ENCODE assay signal across 1 cellular context in the genomic region with DNA sequence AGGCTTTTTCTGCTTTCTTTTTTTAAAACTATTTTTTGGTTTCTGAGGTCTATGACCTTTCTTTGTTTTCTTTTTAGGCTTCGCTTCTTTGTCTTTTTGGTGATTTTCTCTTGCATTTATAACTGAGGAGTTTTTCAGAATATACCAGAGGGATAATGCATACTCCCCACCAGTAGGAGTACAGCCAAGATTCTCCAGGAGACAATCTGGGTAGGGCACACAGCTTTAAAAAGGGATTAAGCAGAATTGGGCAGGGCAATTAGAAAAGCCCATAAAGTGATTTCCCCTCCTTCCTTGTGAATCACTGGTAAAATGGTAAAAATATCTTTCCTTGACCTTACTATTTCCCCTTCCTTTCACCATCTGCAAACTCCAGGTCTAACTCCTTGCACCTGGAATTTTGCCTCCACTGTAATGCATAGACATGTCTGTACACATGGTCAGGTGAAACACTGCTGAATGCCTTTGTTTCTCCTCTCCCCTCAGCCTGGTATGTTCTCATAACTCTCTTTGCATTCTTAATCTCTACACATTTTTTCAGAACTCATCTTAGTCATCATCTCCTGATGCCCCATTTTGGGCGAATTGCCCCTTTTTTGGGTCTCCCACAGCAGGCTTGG.
TF ChIP-seq lines count a peak whose summit lies in the region.

No MANE protein-coding gene starts in this region.

TF ChIP-seq in H1, 55 proteins besides CTCF, POLR2A, EP300 and RAD21:
- TF ChIP-seq GTF2F1 (IDR thresholded peaks at IDR 0.05; ENCODE audit: borderline replicate concordance, low read depth, low read length) (no peak), SIN3A (conservative IDR thresholded peaks at IDR 0.05 in 1 of 2, IDR thresholded peaks at IDR 0.05 in 1 of 2; ENCODE audit: low read depth in 1 of 2, low read length in 2 of 2) (no peak), TCF12 (IDR thresholded peaks at IDR 0.05; ENCODE audit: low read depth, low read length) (no peak), RNF2 (IDR thresholded peaks at IDR 0.05; ENCODE audit: borderline replicate concordance, low read depth, low read length, missing control alignments, poor library complexity, severe bottlenecking) (no peak)
